ENCODE assay signal across 8 cellular contexts in the genomic region with DNA sequence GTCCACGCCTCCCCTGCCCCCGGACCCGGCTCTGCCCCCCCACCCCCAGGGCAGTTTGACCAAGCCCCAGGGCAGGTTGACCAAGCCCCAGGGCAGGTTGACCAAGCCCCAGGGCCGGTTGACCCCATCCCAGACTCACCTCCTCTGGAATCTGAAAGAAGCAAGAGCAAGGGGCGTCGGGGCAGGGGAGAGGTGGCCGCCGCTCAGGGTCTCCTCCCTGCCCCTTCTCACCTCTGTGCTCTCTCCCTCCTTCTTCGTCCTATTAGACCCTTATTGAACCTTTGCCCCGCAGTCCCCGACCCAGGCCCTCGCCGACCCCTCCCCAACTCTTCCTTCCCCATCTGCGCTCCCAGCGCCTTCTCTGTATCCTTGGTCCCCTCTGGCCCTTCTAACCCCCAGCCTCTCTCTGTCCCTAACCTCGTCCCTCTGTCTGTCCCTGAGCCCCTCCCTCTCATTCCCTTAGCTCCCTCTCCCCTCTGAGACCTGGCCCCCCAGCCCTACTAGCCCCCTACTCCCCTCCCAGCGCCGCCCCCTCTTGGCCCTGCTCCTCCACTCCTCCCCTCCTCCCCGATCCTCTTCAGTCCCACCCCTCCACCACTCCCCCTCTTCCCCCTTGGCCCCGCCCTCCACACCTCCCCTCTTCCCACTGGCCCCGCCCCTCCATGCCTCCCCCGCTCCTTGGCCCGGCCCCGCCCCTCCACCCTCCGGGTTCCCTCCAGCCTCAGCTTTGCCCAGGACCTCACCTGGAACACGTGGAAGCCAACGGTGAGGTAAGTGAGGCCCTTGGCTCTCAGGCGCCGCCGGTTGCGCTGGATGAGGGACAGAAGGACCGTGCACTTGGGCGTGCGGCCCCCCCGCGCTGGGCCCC. TPM values are rescaled to one million over a fixed set of nuclear protein-coding genes. Genes with fewer than 3 reads are reported as not detected.
DNase-seq lines count a peak whose midpoint lies in the region; ATAC-seq, FAIRE-seq and TF ChIP-seq lines count a peak whose summit lies in the region.

No MANE protein-coding gene starts in this region.

- intact Hi-C loops in lower lobe of right lung (cut with DNase I): no loop called here

- peaks cover 36% of the 10 kb centered on the region for H3K4me1 ChIP-seq in lower lobe of right lung

- DNase-seq in ACHN: peak; percentile 52
- DNase-seq in H7: peak; percentile 100
- DNase-seq in T-helper 22 cell (ENCODE audit: low read depth): peak; percentile 65
- DNase-seq in bronchial epithelial cell (ENCODE audit: low read depth): peak; percentile 52
- DNase-seq in lower lobe of right lung: peak; percentile 84
- DNase-seq in stimulated activated effector memory CD8-positive, alpha-beta T cell treated with anti-CD3 and anti-CD28 coated beads, Interleukin-12 subunit alpha, Interleukin-12 subunit beta, amount 100 ng/mL, for 72 hours (ENCODE audit: low spot score in 2 of 2): peak in 1 of 2 donors; percentile 66
- no peak for DNase-seq in A172 (ENCODE audit: low spot score)

- FAIRE-seq in bronchial epithelial cell (lab: Jason Lieb, UNC): no peak

- H3K27ac Mint-ChIP-seq in stimulated activated effector memory CD8-positive, alpha-beta T cell treated with anti-CD3 and anti-CD28 coated beads, Interleukin-12 subunit alpha, Interleukin-12 subunit beta, amount 100 ng/mL, for 72 hours: peak overlapping the region; percentile 86

- no peaks in the 10 kb centered on the region for H3K9me3 ChIP-seq in lower lobe of right lung

- H3K9me3 Mint-ChIP-seq in stimulated activated effector memory CD8-positive, alpha-beta T cell treated with anti-CD3 and anti-CD28 coated beads, Interleukin-12 subunit alpha, Interleukin-12 subunit beta, amount 100 ng/mL, for 72 hours: no peaks in the 10 kb centered on the region

- ATAC-seq in lower lobe of right lung: peak; percentile 62 to 74
- ATAC-seq in stimulated activated effector memory CD8-positive, alpha-beta T cell treated with anti-CD3 and anti-CD28 coated beads, Interleukin-12 subunit alpha, Interleukin-12 subunit beta, amount 100 ng/mL, for 72 hours: no peak
- ATAC-seq in GM18907 (IDR thresholded peaks at IDR 0.05; ENCODE audit: unreplicated experiment): no peak

- H3K4me3 Mint-ChIP-seq in stimulated activated effector memory CD8-positive, alpha-beta T cell treated with anti-CD3 and anti-CD28 coated beads, Interleukin-12 subunit alpha, Interleukin-12 subunit beta, amount 100 ng/mL, for 72 hours: peak overlapping the region; percentile 74

- H3K4me1 Mint-ChIP-seq in stimulated activated effector memory CD8-positive, alpha-beta T cell treated with anti-CD3 and anti-CD28 coated beads, Interleukin-12 subunit alpha, Interleukin-12 subunit beta, amount 100 ng/mL, for 72 hours: peaks cover 66% of the 10 kb centered on the region

- in situ Hi-C loops in ACHN (cut with HindIII; ENCODE audit: low pct_ligation_motif_present, low pct_unique_long_range_greater_than_20kb, low sequenced_read_pairs): no loop called here

- H3K36me3 Mint-ChIP-seq in stimulated activated effector memory CD8-positive, alpha-beta T cell treated with anti-CD3 and anti-CD28 coated beads, Interleukin-12 subunit alpha, Interleukin-12 subunit beta, amount 100 ng/mL, for 72 hours: peaks cover 52% of the 10 kb centered on the region

- H3K27me3 ChIP-seq in H7 (ENCODE audit: control insufficient read depth, insufficient read depth, low read length): peaks cover 9% of the 10 kb centered on the region
- H3K27me3 ChIP-seq in bronchial epithelial cell (ENCODE audit: control insufficient read depth, insufficient read depth, low read length): no peaks in the 10 kb centered on the region
- no peaks in the 10 kb centered on the region for H3K27me3 ChIP-seq in lower lobe of right lung (ENCODE audit: low read depth)

- peaks cover 2% of the 10 kb centered on the region for H3K36me3 ChIP-seq in H7 (replicated peaks; ENCODE audit: control insufficient read depth, insufficient read depth, low read length)
- H3K36me3 ChIP-seq in bronchial epithelial cell (ENCODE audit: control insufficient read depth, insufficient read depth, low read length): no peaks in the 10 kb centered on the region
- no peaks in the 10 kb centered on the region for H3K36me3 ChIP-seq in lower lobe of right lung

- TF ChIP-seq CTCF in bronchial epithelial cell (IDR thresholded peaks at IDR 0.05; ENCODE audit: insufficient read depth, low read length, severe bottlenecking) (no peak), lower lobe of right lung (IDR thresholded peaks at IDR 0.05) (no peak)

- H3K4me3 ChIP-seq in H7 (ENCODE audit: insufficient read depth, low read depth, low read length) (peak overlapping the region; percentile 44), bronchial epithelial cell (ENCODE audit: low read depth, low read length) (peak overlapping the region; percentile 34), lower lobe of right lung (peak overlapping the region; percentile 48)

- H3K27ac ChIP-seq in lower lobe of right lung: peak overlapping the region; percentile 60

RNA-seq across cellular contexts. Expression of a gene that starts 7.6 kb away (rescaled TPM):
- total RNA-seq in H7 (2014; rRNA removed; shearing (Covaris generic)): 3.0 and 5.4 TPM in 2 replicates
- 6.6 and 6.8 TPM in 2 replicates for total RNA-seq in bronchial epithelial cell
- 18.2 TPM for total RNA-seq in lower lobe of right lung
- not detected in 2 replicates for total RNA-seq in A172 (2014; rRNA removed; shearing (Covaris generic))

RNA-seq across cellular contexts. Expression of a gene that starts 36.7 kb away (rescaled TPM):
- total RNA-seq in H7 (2014; rRNA removed; shearing (Covaris generic)): 0.37 and 1.9 TPM in 2 replicates
- total RNA-seq in bronchial epithelial cell (11.3 and 406 TPM in 2 replicates), lower lobe of right lung (not detected)
- total RNA-seq in A172 (2014; rRNA removed; shearing (Covaris generic)): not detected in 2 replicates

RNA-seq across cellular contexts. Expression of a gene that starts 52.4 kb away (rescaled TPM):
- not detected in 2 replicates for total RNA-seq in H7 (2014; rRNA removed; shearing (Covaris generic))
- total RNA-seq in bronchial epithelial cell (1,636 and 4,049 TPM in 2 replicates), lower lobe of right lung (not detected)
- total RNA-seq in A172 (2014; rRNA removed; shearing (Covaris generic)): not detected in 2 replicates

Comparison
In these comparisons a context has a peak if more than half of its experiments do, and no peak if none do; other contexts are left out.
1. ATAC-seq: peak in lower lobe of right lung (2 of 2); none in stimulated activated effector memory CD8-positive, alpha-beta T cell treated with anti-CD3 and anti-CD28 coated beads, Interleukin-12 subunit alpha, Interleukin-12 subunit beta, amount 100 ng/mL, for 72 hours (single experiment) and GM18907 (single experiment).
2. RNA of a gene that starts 52.4 kb away (total RNA-seq): 1,636 to 4,049 TPM in bronchial epithelial cell; not detected in lower lobe of right lung (single experiment), not detected in H7 and not detected in A172; every median in the first group is over 1,000 times any median in the second.
3. Peak in every context shown above with its lines, with median percentiles within 50 percentile points of each other: H3K4me3 ChIP-seq.